Comparison of ENCODE assay signal across 11 cellular contexts in the genomic region with DNA sequence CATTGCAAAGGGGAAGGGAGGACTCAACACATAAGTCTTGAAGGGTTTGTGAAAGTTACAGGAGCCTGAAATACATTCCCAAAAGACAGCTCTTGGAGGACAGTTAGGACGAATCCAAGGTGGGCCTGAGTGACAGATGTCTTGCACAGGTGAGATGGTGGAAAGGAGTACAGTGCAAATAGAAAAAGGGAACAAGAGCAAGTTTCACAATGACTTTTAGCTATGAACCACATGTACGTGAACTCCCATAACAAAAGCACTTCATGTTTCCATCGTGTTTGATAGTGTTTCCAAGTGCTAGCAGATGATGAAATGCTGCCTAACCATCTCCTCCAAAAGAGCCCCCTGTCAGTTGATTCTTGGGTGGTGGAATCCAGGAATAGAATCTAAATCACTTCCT. TPM values are rescaled to one million over a fixed set of nuclear protein-coding genes. Genes with fewer than 3 reads are reported as not detected.
DNase-seq lines count a peak whose midpoint lies in the region; ATAC-seq and TF ChIP-seq lines count a peak whose summit lies in the region.
"Had no signal": no experiment of that assay in that cellular context is flagged by ENCODE, and none has a peak within 500 bp of the region (broad histone marks: within the 10 kb centered on the region; RNA-seq: fewer than 3 reads in every experiment).

No MANE protein-coding gene starts in this region.

- no peaks in the 10 kb centered on the region for H3K9me3 Mint-ChIP-seq in immature natural killer cell
- H3K9me3 Mint-ChIP-seq in HFFc6, result no peaks in the 10 kb centered on the region

- no peak for TF ChIP-seq CTCF in HFFc6 (IDR thresholded peaks at IDR 0.05)
- TF ChIP-seq CTCF in foreskin fibroblast (IDR thresholded peaks at IDR 0.05; ENCODE audit: low read depth, low read length), result no peak

- H3K27ac Mint-ChIP-seq in immature natural killer cell (peak overlapping the region; percentile 93 to 99 (median 96)), HFFc6 (no peak overlapping the region)

- H3K27me3 Mint-ChIP-seq in immature natural killer cell (ENCODE audit: low read depth in 3 of 3) (peaks cover 0 to 3% (median 2%) of the 10 kb centered on the region in 3 donors), HFFc6 (ENCODE audit: insufficient read depth) (peaks cover 14% of the 10 kb centered on the region)

- peaks cover 0 to 93% of the 10 kb centered on the region in 2 donors for H3K4me1 Mint-ChIP-seq in immature natural killer cell
- no peaks in the 10 kb centered on the region for H3K4me1 Mint-ChIP-seq in HFFc6 (ENCODE audit: low read depth)

- ATAC-seq in GM18861 (IDR thresholded peaks at IDR 0.05; ENCODE audit: unreplicated experiment) (peak; percentile 93), GM21723 (IDR thresholded peaks at IDR 0.05; ENCODE audit: unreplicated experiment) (peak; percentile 93), HG03520 (IDR thresholded peaks at IDR 0.05; ENCODE audit: unreplicated experiment) (peak; percentile 90)
- ATAC-seq: body of pancreas had no signal

- no peak for DNase-seq in immature natural killer cell
- DNase-seq in NCI-H1694 (lab: John Stamatoyannopoulos, UW), result no peak
- DNase-seq in HFFc6, result no peak
- DNase-seq in foreskin fibroblast, result no peak
- no peak for DNase-seq in NCI-H345 (lab: John Stamatoyannopoulos, UW)
- DNase-seq: body of pancreas, glutamatergic neuron, posterior cingulate gyrus had no signal

- H3K4me3 Mint-ChIP-seq in immature natural killer cell (peak overlapping the region; percentile 94 to 99 (median 98)), HFFc6 (no peak overlapping the region)

- no peak overlapping the region for H3K4me3 ChIP-seq in foreskin fibroblast (ENCODE audit: low read depth in 1 of 2, low read length in 2 of 2)
- H3K4me3 ChIP-seq: body of pancreas had no signal

- H3K36me3 Mint-ChIP-seq in immature natural killer cell (peaks cover 54 to 84% (median 67%) of the 10 kb centered on the region in 3 donors), HFFc6 (ENCODE audit: low read depth) (no peaks in the 10 kb centered on the region)

RNA-seq across cellular contexts. Expression of gene IL18RAP, which starts 1.8 kb away (rescaled TPM):
- 10 to 100 TPM; 58.1 to 60.8 (median 60.3) TPM for polyA plus RNA-seq in immature natural killer cell
- total RNA-seq in HFFc6 (2021; fragmentation: NEBNext Ultra II Directional; extraction: Animal tissue kit (Norgen Biotek cat#: 25700)), result not detected

RNA-seq across cellular contexts. Expression of gene SLC9A4, which starts 48.3 kb away (rescaled TPM):
- not detected for polyA plus RNA-seq in immature natural killer cell
- under 1 TPM in 1 of 6 experiments, not detected in 5; 0.05 TPM for total RNA-seq in HFFc6 (2021; fragmentation: NEBNext Ultra II Directional; extraction: Animal tissue kit (Norgen Biotek cat#: 25700))
